Comparison of ENCODE assay signal across 1 cellular context in the genomic region with DNA sequence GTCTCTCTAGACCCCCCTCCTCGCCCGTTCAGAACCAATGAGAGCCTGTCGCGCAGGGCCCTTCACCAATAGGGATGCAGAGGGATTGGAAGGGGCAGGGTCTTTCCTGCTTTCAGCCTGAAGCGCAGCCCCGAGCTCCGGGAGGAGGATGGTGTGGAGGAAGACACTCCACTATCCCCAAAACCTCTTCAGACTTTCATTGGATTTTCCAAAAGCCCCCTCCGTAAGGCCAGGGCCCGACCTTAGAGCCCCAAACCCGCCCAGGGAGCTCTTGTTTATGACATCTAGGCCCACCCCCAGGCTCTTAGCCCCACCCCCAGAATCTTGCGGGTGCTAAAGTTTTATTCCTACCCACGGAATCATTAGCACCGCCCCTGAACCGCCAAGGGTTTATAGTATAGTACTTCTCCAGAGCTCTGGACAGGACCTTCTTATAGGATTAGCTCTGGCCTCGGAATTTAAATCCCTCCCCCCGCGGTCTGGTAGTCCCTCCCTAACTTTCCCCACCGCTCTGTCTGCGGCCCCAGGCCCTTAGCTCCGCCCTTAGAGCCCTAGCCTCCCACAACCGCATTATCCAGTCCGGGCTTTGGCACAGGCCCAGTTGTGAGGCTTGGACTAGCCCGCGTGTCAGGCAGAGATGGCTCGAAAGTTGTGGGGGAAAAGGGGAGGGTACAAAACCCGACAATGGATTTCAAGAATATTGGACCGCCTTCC.
TF ChIP-seq lines count a peak whose summit lies in the region.

No MANE protein-coding gene starts in this region.

TF ChIP-seq in GM12878, 131 proteins besides CTCF, POLR2A, EP300 and RAD21 (continued from another document):
- TF ChIP-seq, protein P1, sequence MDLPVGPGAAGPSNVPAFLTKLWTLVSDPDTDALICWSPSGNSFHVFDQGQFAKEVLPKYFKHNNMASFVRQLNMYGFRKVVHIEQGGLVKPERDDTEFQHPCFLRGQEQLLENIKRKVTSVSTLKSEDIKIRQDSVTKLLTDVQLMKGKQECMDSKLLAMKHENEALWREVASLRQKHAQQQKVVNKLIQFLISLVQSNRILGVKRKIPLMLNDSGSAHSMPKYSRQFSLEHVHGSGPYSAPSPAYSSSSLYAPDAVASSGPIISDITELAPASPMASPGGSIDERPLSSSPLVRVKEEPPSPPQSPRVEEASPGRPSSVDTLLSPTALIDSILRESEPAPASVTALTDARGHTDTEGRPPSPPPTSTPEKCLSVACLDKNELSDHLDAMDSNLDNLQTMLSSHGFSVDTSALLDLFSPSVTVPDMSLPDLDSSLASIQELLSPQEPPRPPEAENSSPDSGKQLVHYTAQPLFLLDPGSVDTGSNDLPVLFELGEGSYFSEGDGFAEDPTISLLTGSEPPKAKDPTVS (IDR thresholded peaks at IDR 0.05; ENCODE audit: low read depth, low read length), result 0 out of 2 replicates have a peak, but pooled peaks have one; percentile 30
- TF ChIP-seq MTA3 (IDR thresholded peaks at IDR 0.05; ENCODE audit: borderline replicate concordance, low read length) (no peak), KDM1A (IDR thresholded peaks at IDR 0.05; ENCODE audit: borderline replicate concordance) (no peak), ETV6 (conservative IDR thresholded peaks at IDR 0.05 in 1 of 2, IDR thresholded peaks at IDR 0.05 in 1 of 2; ENCODE audit: borderline replicate concordance in 1 of 2, low read depth in 1 of 2) (no peak), NRF1 (conservative IDR thresholded peaks at IDR 0.05; ENCODE audit: low read depth, low read length) (0 out of 2 replicates have a peak, but pooled peaks have one; percentile 6), MEF2B (IDR thresholded peaks at IDR 0.05; ENCODE audit: partially characterized antibody, poor library complexity, severe bottlenecking) (peak; percentile 10), IKZF1 (conservative IDR thresholded peaks at IDR 0.05) (peak; percentile 50), TBL1XR1 (IDR thresholded peaks at IDR 0.05; ENCODE audit: low read depth, low read length) (0 out of 2 replicates have a peak, but pooled peaks have one; percentile 6), STAT1 (conservative IDR thresholded peaks at IDR 0.05) (0 out of 2 replicates have a peak, but pooled peaks have one; percentile 80), SREBF1 (IDR thresholded peaks at IDR 0.05; ENCODE audit: low read length) (no peak), HDAC2 (IDR thresholded peaks at IDR 0.05) (no peak), SMARCA5 (IDR thresholded peaks at IDR 0.05) (peak; percentile 93), HCFC1 (IDR thresholded peaks at IDR 0.05; ENCODE audit: low read length) (peak; percentile 27; the same call in 1 of the 2 replicates), MEF2A (IDR thresholded peaks at IDR 0.05; ENCODE audit: insufficient read depth, low read depth, low read length) (0 out of 2 replicates have a peak, but pooled peaks have one; percentile 29), BCL11A (IDR thresholded peaks at IDR 0.05; ENCODE audit: low read depth, low read length) (0 out of 2 replicates have a peak, but pooled peaks have one; percentile 21), NR2F1 (conservative IDR thresholded peaks at IDR 0.05) (no peak), EED (IDR thresholded peaks at IDR 0.05; ENCODE audit: low read depth) (peak; percentile 41; the same call in 1 of the 2 replicates), CREM (IDR thresholded peaks at IDR 0.05; ENCODE audit: low read depth) (peak; percentile 49; the same call in 1 of the 2 replicates), RELA (IDR thresholded peaks at IDR 0.05; ENCODE audit: borderline replicate concordance, partially characterized antibody) (no peak), MYB (IDR thresholded peaks at IDR 0.05; ENCODE audit: borderline replicate concordance, low read depth, low read length) (no peak), ZNF274 (IDR thresholded peaks at IDR 0.05; ENCODE audit: insufficient read depth, insufficient read length) (no peak)
- TF ChIP-seq, protein P2, sequence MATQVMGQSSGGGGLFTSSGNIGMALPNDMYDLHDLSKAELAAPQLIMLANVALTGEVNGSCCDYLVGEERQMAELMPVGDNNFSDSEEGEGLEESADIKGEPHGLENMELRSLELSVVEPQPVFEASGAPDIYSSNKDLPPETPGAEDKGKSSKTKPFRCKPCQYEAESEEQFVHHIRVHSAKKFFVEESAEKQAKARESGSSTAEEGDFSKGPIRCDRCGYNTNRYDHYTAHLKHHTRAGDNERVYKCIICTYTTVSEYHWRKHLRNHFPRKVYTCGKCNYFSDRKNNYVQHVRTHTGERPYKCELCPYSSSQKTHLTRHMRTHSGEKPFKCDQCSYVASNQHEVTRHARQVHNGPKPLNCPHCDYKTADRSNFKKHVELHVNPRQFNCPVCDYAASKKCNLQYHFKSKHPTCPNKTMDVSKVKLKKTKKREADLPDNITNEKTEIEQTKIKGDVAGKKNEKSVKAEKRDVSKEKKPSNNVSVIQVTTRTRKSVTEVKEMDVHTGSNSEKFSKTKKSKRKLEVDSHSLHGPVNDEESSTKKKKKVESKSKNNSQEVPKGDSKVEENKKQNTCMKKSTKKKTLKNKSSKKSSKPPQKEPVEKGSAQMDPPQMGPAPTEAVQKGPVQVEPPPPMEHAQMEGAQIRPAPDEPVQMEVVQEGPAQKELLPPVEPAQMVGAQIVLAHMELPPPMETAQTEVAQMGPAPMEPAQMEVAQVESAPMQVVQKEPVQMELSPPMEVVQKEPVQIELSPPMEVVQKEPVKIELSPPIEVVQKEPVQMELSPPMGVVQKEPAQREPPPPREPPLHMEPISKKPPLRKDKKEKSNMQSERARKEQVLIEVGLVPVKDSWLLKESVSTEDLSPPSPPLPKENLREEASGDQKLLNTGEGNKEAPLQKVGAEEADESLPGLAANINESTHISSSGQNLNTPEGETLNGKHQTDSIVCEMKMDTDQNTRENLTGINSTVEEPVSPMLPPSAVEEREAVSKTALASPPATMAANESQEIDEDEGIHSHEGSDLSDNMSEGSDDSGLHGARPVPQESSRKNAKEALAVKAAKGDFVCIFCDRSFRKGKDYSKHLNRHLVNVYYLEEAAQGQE (IDR thresholded peaks at IDR 0.05; ENCODE audit: low read depth, low read length), result no peak
- TF ChIP-seq, protein P3, sequence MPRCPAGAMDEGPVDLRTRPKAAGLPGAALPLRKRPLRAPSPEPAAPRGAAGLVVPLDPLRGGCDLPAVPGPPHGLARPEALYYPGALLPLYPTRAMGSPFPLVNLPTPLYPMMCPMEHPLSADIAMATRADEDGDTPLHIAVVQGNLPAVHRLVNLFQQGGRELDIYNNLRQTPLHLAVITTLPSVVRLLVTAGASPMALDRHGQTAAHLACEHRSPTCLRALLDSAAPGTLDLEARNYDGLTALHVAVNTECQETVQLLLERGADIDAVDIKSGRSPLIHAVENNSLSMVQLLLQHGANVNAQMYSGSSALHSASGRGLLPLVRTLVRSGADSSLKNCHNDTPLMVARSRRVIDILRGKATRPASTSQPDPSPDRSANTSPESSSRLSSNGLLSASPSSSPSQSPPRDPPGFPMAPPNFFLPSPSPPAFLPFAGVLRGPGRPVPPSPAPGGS (IDR thresholded peaks at IDR 0.05; ENCODE audit: borderline replicate concordance, insufficient read depth, low read depth, low read length, poor library complexity, severe bottlenecking), result no peak
- TF ChIP-seq, protein P4, sequence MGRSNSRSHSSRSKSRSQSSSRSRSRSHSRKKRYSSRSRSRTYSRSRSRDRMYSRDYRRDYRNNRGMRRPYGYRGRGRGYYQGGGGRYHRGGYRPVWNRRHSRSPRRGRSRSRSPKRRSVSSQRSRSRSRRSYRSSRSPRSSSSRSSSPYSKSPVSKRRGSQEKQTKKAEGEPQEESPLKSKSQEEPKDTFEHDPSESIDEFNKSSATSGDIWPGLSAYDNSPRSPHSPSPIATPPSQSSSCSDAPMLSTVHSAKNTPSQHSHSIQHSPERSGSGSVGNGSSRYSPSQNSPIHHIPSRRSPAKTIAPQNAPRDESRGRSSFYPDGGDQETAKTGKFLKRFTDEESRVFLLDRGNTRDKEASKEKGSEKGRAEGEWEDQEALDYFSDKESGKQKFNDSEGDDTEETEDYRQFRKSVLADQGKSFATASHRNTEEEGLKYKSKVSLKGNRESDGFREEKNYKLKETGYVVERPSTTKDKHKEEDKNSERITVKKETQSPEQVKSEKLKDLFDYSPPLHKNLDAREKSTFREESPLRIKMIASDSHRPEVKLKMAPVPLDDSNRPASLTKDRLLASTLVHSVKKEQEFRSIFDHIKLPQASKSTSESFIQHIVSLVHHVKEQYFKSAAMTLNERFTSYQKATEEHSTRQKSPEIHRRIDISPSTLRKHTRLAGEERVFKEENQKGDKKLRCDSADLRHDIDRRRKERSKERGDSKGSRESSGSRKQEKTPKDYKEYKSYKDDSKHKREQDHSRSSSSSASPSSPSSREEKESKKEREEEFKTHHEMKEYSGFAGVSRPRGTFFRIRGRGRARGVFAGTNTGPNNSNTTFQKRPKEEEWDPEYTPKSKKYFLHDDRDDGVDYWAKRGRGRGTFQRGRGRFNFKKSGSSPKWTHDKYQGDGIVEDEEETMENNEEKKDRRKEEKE (IDR thresholded peaks at IDR 0.05), result no peak
